22 cellular contexts compared by ENCODE assay signal in genomic region chr4:27916432-27917184, GRCh38.
"Had no signal": no experiment of that assay in that cellular context is flagged by ENCODE, and none has a peak within 500 bp of the region (broad histone marks: within the 10 kb centered on the region; RNA-seq: fewer than 3 reads in every experiment).

No MANE protein-coding gene starts in this region.

- H3K27ac Mint-ChIP-seq: memory B cell; naive thymus-derived CD8-positive, alpha-beta T cell; type B pancreatic cell had no signal

- H3K4me1 Mint-ChIP-seq: memory B cell; naive thymus-derived CD8-positive, alpha-beta T cell had no signal

- H3K36me3 ChIP-seq: brain microvascular endothelial cell had no signal

- H3K27me3 Mint-ChIP-seq: memory B cell; naive thymus-derived CD8-positive, alpha-beta T cell; type B pancreatic cell had no signal

- H3K27ac ChIP-seq: brain microvascular endothelial cell, epithelial cell of prostate, VCaP had no signal

- H3K36me3 Mint-ChIP-seq: memory B cell; naive thymus-derived CD8-positive, alpha-beta T cell; type B pancreatic cell had no signal

- DNase-seq: activated CD4-positive, alpha-beta T cell treated with anti-CD3 and anti-CD28 coated beads for 1 hour; activated CD8-positive, alpha-beta memory T cell treated with anti-CD3 and anti-CD28 coated beads for 24 hours; activated CD8-positive, alpha-beta memory T cell treated with anti-CD3 and anti-CD28 coated beads, Interleukin-2, amount 50 U/mL, for 48 hours; activated effector memory CD4-positive, alpha-beta T cell treated with Interleukin-2 at 50 U/mL for 16 hours; activated naive CD4-positive, alpha-beta T cell treated with anti-CD3 and anti-CD28 coated beads, Interleukin-2, amount 50 U/mL, for 16 hours; activated T-cell treated with anti-CD3 and anti-CD28 coated beads, Interleukin-2, amount 50 U/mL, for 48 hours; aorta; brain microvascular endothelial cell; cerebellar nuclear complex; foreskin fibroblast; glutamatergic neuron; islet precursor cell; left colon; naive thymus-derived CD8-positive, alpha-beta T cell; posterior cingulate gyrus; stimulated activated CD4-positive, alpha-beta T cell treated with anti-CD3 and anti-CD28 coated beads, Interleukin-2, amount 100 ng/mL, for 24 hours; stimulated activated naive CD8-positive, alpha-beta T cell treated with anti-CD3 and anti-CD28 coated beads, Interleukin-15, Interleukin-2, amounts not matched to agents 100 U/mL and 50 U/mL, for 24 hours; T-helper 2 cell had no signal

- ATAC-seq: left colon; naive thymus-derived CD8-positive, alpha-beta T cell; stimulated activated naive CD8-positive, alpha-beta T cell treated with anti-CD3 and anti-CD28 coated beads, Interleukin-15, Interleukin-2, amounts not matched to agents 100 U/mL and 50 U/mL, for 24 hours had no signal

- H3K27me3 ChIP-seq: brain microvascular endothelial cell had no signal

- H3K4me3 Mint-ChIP-seq: memory B cell; naive thymus-derived CD8-positive, alpha-beta T cell; type B pancreatic cell had no signal

- H3K9me3 Mint-ChIP-seq: type B pancreatic cell had no signal
